In the genomic region with DNA sequence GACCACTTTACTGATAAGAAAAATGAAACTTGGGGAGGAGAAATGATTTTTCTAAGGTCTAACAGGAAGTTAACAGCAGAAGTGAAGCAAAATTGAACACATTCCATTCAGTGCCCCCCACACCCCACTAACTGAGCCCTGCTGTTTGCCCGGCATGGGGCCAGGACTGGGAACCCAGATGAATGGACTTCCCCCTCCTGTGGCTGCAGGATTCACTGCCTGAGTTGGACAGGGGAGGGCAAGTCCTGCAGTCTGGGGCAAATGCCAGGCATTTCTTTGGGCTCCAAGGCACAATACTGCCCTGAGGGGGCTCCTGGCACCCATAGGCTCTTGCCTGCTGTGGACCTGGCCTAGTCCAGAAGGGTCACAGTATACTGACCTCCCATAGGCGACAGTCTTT, we compare ENCODE assay signal across 10 cellular contexts. TPM values are rescaled to one million over a fixed set of nuclear protein-coding genes. Genes with fewer than 3 reads are reported as not detected.
A peak's percentile ranks its signal among the peaks of the same experiment; 100 is the strongest.
DNase-seq lines count a peak whose midpoint lies in the region; ATAC-seq, FAIRE-seq and TF ChIP-seq lines count a peak whose summit lies in the region.
"Had no signal": no experiment of that assay in that cellular context is flagged by ENCODE, and none has a peak within 500 bp of the region (broad histone marks: within the 10 kb centered on the region; RNA-seq: fewer than 3 reads in every experiment).

No MANE protein-coding gene starts in this region.

- DNase-seq in GM18507 (ENCODE audit: extremely low spot score, insufficient read length, low read depth) (no peak), brain pericyte (ENCODE audit: low read depth, low spot score) (peak; percentile 12), naive B cell (peak; percentile 31), suprapubic skin (ENCODE audit: low spot score in 2 of 2) (no peak), DMS153 treated with DMSO at 0.1 percent for 48 hours (lab: John Stamatoyannopoulos, UW; ENCODE audit: unreplicated experiment) (no peak)
- no peak for DNase-seq in NK-92 treated with Interleukin-12 subunit alpha and Interleukin-12 subunit beta, amount 100 ng/mL, for 24 hours (lab: John Stamatoyannopoulos, UW)
- DNase-seq: activated CD4-positive, alpha-beta T cell treated with anti-CD3 and anti-CD28 coated beads for 1 hour; retina had no signal

- H3K4me3 ChIP-seq in suprapubic skin, result no peak overlapping the region

- H3K27me3 ChIP-seq in suprapubic skin, result no peaks in the 10 kb centered on the region

- H3K4me1 ChIP-seq in suprapubic skin, result peaks cover 41% of the 10 kb centered on the region

- peak; percentile 41 for FAIRE-seq in GM18507 (lab: Jason Lieb, UNC)

- ATAC-seq in HG02943 (IDR thresholded peaks at IDR 0.05; ENCODE audit: low read depth, unreplicated experiment) (peak; percentile 29), naive B cell (ENCODE audit: low read depth in 2 of 2) (peak; percentile 51), HG02981 (IDR thresholded peaks at IDR 0.05; ENCODE audit: unreplicated experiment) (no peak)

- no peaks in the 10 kb centered on the region for H3K36me3 Mint-ChIP-seq in naive B cell

- peak overlapping the region in 3 of 6 donors; percentile 66 to 95 (median 92) for H3K27ac Mint-ChIP-seq in naive B cell

- H3K4me1 Mint-ChIP-seq in naive B cell, result peaks cover 10 to 43% (median 11%) of the 10 kb centered on the region in 3 donors

- peak overlapping the region in 1 of 8 donors; percentile 26 for H3K4me3 Mint-ChIP-seq in naive B cell

- no peak overlapping the region for H3K27ac ChIP-seq in suprapubic skin

- no peaks in the 10 kb centered on the region for H3K9me3 Mint-ChIP-seq in naive B cell

- H3K27me3 Mint-ChIP-seq in naive B cell, result no peaks in the 10 kb centered on the region

- TF ChIP-seq CTCF in suprapubic skin (IDR thresholded peaks at IDR 0.05), result no peak

- H3K36me3 ChIP-seq in suprapubic skin, result no peaks in the 10 kb centered on the region

- TF ChIP-seq POLR2A in suprapubic skin (IDR thresholded peaks at IDR 0.05), result no peak

- whole genome bisulfite sequencing in suprapubic skin, result 83% methylated on average over 1 of the region's 2 CpGs

- no peak for TF ChIP-seq EP300 in suprapubic skin (IDR thresholded peaks at IDR 0.05)

- no peaks in the 10 kb centered on the region for H3K9me3 ChIP-seq in suprapubic skin

RNA-seq across cellular contexts. Expression of a gene that starts 28.3 kb away (rescaled TPM):
- 10 to 100 TPM; 53.1 to 94.5 (median 78.7) TPM for polyA plus RNA-seq in naive B cell (ENCODE audit: low read depth in 6 of 6)
- total RNA-seq in suprapubic skin, result 10 to 100 TPM; 36.6 to 89.6 (median 67.3) TPM

Comparison
In these comparisons a context has a peak if more than half of its experiments do, and no peak if none do; other contexts are left out.
1. DNase-seq: peak in brain pericyte (single experiment) and naive B cell (single experiment); none in GM18507 (single experiment), suprapubic skin (0 of 2), DMS153 treated with DMSO at 0.1 percent for 48 hours (single experiment) and NK-92 treated with Interleukin-12 subunit alpha and Interleukin-12 subunit beta, amount 100 ng/mL, for 24 hours (single experiment).